14 cellular contexts compared by ENCODE assay signal in genomic region chr3:190581041-190581501, GRCh38.
DNase-seq lines count a peak whose midpoint lies in the region; ATAC-seq, FAIRE-seq and TF ChIP-seq lines count a peak whose summit lies in the region.
"Had no signal": no experiment of that assay in that cellular context is flagged by ENCODE, and none has a peak within 500 bp of the region (broad histone marks: within the 10 kb centered on the region; RNA-seq: fewer than 3 reads in every experiment).

No MANE protein-coding gene starts in this region.

- no peaks in the 10 kb centered on the region for H3K36me3 ChIP-seq in astrocyte (ENCODE audit: insufficient read depth, low read length)

- no peaks in the 10 kb centered on the region for H3K79me2 ChIP-seq in astrocyte (ENCODE audit: insufficient read depth, low read length)

- H3K36me3 Mint-ChIP-seq in astrocyte (ENCODE audit: low read depth, unreplicated experiment), result peaks cover 3% of the 10 kb centered on the region
- H3K36me3 Mint-ChIP-seq: brain had no signal

- no peak for TF ChIP-seq CTCF in astrocyte (IDR thresholded peaks at IDR 0.05; ENCODE audit: insufficient read depth, low read depth, low read length)

- peaks cover 19% of the 10 kb centered on the region for H3K4me1 Mint-ChIP-seq in astrocyte (ENCODE audit: low read depth, unreplicated experiment)

- H4K20me1 ChIP-seq in astrocyte (ENCODE audit: insufficient read depth, low read length), result no peaks in the 10 kb centered on the region

- H3K27ac Mint-ChIP-seq in astrocyte (ENCODE audit: unreplicated experiment), result no peak overlapping the region
- H3K27ac Mint-ChIP-seq: brain had no signal

- no peaks in the 10 kb centered on the region for H3K9me3 Mint-ChIP-seq in astrocyte (ENCODE audit: unreplicated experiment)
- H3K9me3 Mint-ChIP-seq: brain had no signal

- H3K4me3 ChIP-seq in astrocyte (ENCODE audit: insufficient read depth, low read depth, low read length), result no peak overlapping the region

- FAIRE-seq in astrocyte (lab: Jason Lieb, UNC), result peak; percentile 23
- FAIRE-seq: HTR-8/SVneo had no signal

- H3K27me3 ChIP-seq in astrocyte (ENCODE audit: insufficient read depth, low read length), result no peaks in the 10 kb centered on the region

- H3K9me3 ChIP-seq in astrocyte (ENCODE audit: insufficient read depth, low read depth, low read length), result no peaks in the 10 kb centered on the region

- peak overlapping the region; percentile 18 for H3K4me2 ChIP-seq in astrocyte (ENCODE audit: low read length)

- H3K4me1 ChIP-seq in astrocyte (ENCODE audit: insufficient read depth, low read length), result peaks cover 10% of the 10 kb centered on the region

- H3K9ac ChIP-seq in astrocyte (ENCODE audit: low read length), result no peak overlapping the region

- no peak overlapping the region for H3K4me3 Mint-ChIP-seq in astrocyte (ENCODE audit: unreplicated experiment)
- H3K4me3 Mint-ChIP-seq: brain had no signal

- no peak for ATAC-seq in HG03196 (IDR thresholded peaks at IDR 0.05; ENCODE audit: unreplicated experiment)

- no peak overlapping the region for H3K27ac ChIP-seq in astrocyte (ENCODE audit: low read depth, low read length)

- no peak overlapping the region for H2AFZ ChIP-seq in astrocyte (ENCODE audit: low read depth, low read length)

- DNase-seq in EH (ENCODE audit: low read depth) (peak; percentile 70), KG1 (lab: John Stamatoyannopoulos, UW) (peak; percentile 18), astrocyte (ENCODE audit: low read depth) (peak; percentile 62), lung microvascular endothelial cell (ENCODE audit: low read depth in 2 of 2) (peak; percentile 2 to 41), cortex of kidney (lab: John Stamatoyannopoulos, UW) (no peak), SK-N-DZ (ENCODE audit: low spot score) (no peak), mesenteric fat pad (ENCODE audit: low spot score) (no peak)
- DNase-seq: NCI-H187 treated with DMSO at 0.1 percent for 48 hours; occipital lobe; stimulated activated CD4-positive, alpha-beta T cell treated with anti-CD3 and anti-CD28 coated beads, Interleukin-4, amount 100 ng/mL, for 4 hours; T-helper 9 cell had no signal

- no peaks in the 10 kb centered on the region for H3K27me3 Mint-ChIP-seq in astrocyte (ENCODE audit: low read depth, unreplicated experiment)

Comparison
In these comparisons a context has a peak if more than half of its experiments do, and no peak if none do; other contexts are left out.
1. DNase-seq: peak in EH (single experiment), KG1 (single experiment), astrocyte (single experiment) and lung microvascular endothelial cell (2 of 2); none in cortex of kidney (single experiment), SK-N-DZ (single experiment) and mesenteric fat pad (single experiment).